In genomic region chr5:166257656-166258055, GRCh38 we compare ENCODE assay signal across 17 cellular contexts.
DNase-seq lines count a peak whose midpoint lies in the region; ATAC-seq and TF ChIP-seq lines count a peak whose summit lies in the region.
"Had no signal": no experiment of that assay in that cellular context is flagged by ENCODE, and none has a peak within 500 bp of the region (broad histone marks: within the 10 kb centered on the region; RNA-seq: fewer than 3 reads in every experiment).

No MANE protein-coding gene starts in this region.

- ATAC-seq in DND-41 (ENCODE audit: insufficient read depth, low read depth): no peak

- no peaks in the 10 kb centered on the region for H3K9me2 ChIP-seq in Loucy (replicated peaks; ENCODE audit: low read depth, low read length)

- H3K4me1 ChIP-seq in DND-41 (ENCODE audit: insufficient read depth, low read length) (peaks cover 21% of the 10 kb centered on the region), Loucy (ENCODE audit: insufficient read depth, low read length, poor library complexity, severe bottlenecking) (peaks cover 18% of the 10 kb centered on the region)
- H3K4me1 ChIP-seq: BE2C, BLaER1 had no signal

- H3K9ac ChIP-seq in DND-41 (ENCODE audit: low read depth, low read length): no peak overlapping the region
- peak overlapping the region; percentile 56 for H3K9ac ChIP-seq in Loucy (ENCODE audit: low read depth, low read length, poor library complexity, severe bottlenecking)
- H3K9ac ChIP-seq: BLaER1 had no signal

- no peaks in the 10 kb centered on the region for H3K36me3 ChIP-seq in DND-41 (ENCODE audit: insufficient read depth, low read length)
- H3K36me3 ChIP-seq in Loucy (ENCODE audit: insufficient read depth, low read length): no peaks in the 10 kb centered on the region
- H3K36me3 ChIP-seq: BE2C, BLaER1 had no signal

- H3K4me3 ChIP-seq in DND-41 (ENCODE audit: low read depth in 1 of 2, low read length in 2 of 2) (no peak overlapping the region), Loucy (ENCODE audit: low read length, poor library complexity, severe bottlenecking) (peak overlapping the region; percentile 27), fibroblast of the aortic adventitia (ENCODE audit: low read depth, low read length) (no peak overlapping the region)
- H3K4me3 ChIP-seq: BLaER1 had no signal

- 0 out of 2 replicates have a peak, but pooled peaks cover 3% of the 10 kb centered on the region for H3F3A ChIP-seq in Loucy (ENCODE audit: low read depth)

- DNase-seq in DND-41: no peak
- DNase-seq in fibroblast of the aortic adventitia (ENCODE audit: low read depth): peak; percentile 0
- no peak for DNase-seq in activated T-cell treated with anti-CD3 and anti-CD28 coated beads for 4 hours
- DNase-seq in cerebellum (ENCODE audit: low spot score): no peak
- DNase-seq: 8988T; ACHN; BE2C; C1 segment of cervical spinal cord; CD4-positive, alpha-beta memory T cell; CD4-positive, CD25-positive, alpha-beta regulatory T cell; CD8-positive, alpha-beta memory T cell; COR-L47; DMS 273 treated with DMSO at 0.1 percent for 48 hours; DMS53; GF-D8 had no signal

- H3K27me3 ChIP-seq in DND-41 (ENCODE audit: insufficient read depth, low read length, poor library complexity): no peaks in the 10 kb centered on the region
- no peaks in the 10 kb centered on the region for H3K27me3 ChIP-seq in Loucy (ENCODE audit: insufficient read depth, low read length, poor library complexity, severe bottlenecking)
- H3K27me3 ChIP-seq: BE2C, BLaER1 had no signal

- H4K20me1 ChIP-seq in DND-41 (ENCODE audit: insufficient read depth, low read length) (no peaks in the 10 kb centered on the region), Loucy (ENCODE audit: insufficient read depth, low read length, poor library complexity, severe bottlenecking) (no peaks in the 10 kb centered on the region)
- H4K20me1 ChIP-seq: BLaER1 had no signal

- no peaks in the 10 kb centered on the region for H3K79me2 ChIP-seq in DND-41 (ENCODE audit: insufficient read depth, low read length)
- no peaks in the 10 kb centered on the region for H3K79me2 ChIP-seq in Loucy (ENCODE audit: insufficient read depth, low read length)

- H3K9me3 ChIP-seq in DND-41 (ENCODE audit: insufficient read depth, low read length, severe bottlenecking): no peaks in the 10 kb centered on the region
- no peaks in the 10 kb centered on the region for H3K9me3 ChIP-seq in Loucy (ENCODE audit: insufficient read depth, low read depth, low read length)
- H3K9me3 ChIP-seq: BE2C, BLaER1 had no signal

- no peak for TF ChIP-seq CTCF in DND-41 (IDR thresholded peaks at IDR 0.05; ENCODE audit: borderline replicate concordance, extremely low read depth, low read length, poor library complexity, severe bottlenecking)
- TF ChIP-seq CTCF in Loucy (conservative IDR thresholded peaks at IDR 0.05; ENCODE audit: low read length): no peak
- TF ChIP-seq CTCF in fibroblast of the aortic adventitia (IDR thresholded peaks at IDR 0.05; ENCODE audit: insufficient read depth, low read length): no peak

- peak overlapping the region; percentile 8; the same call in 1 of the 2 replicates for H3K27ac ChIP-seq in DND-41 (ENCODE audit: low read length)
- H3K27ac ChIP-seq: BLaER1 had no signal

- H3K4me2 ChIP-seq in DND-41 (ENCODE audit: insufficient read depth, low read length) (0 out of 2 replicates have a peak overlapping the region, but pooled peaks have one; percentile 12), Loucy (ENCODE audit: low read depth, low read length, poor library complexity, severe bottlenecking) (peak overlapping the region; percentile 62)
- H3K4me2 ChIP-seq: BLaER1 had no signal

- H2AFZ ChIP-seq in DND-41 (ENCODE audit: low read depth, low read length) (no peak overlapping the region), Loucy (ENCODE audit: low read length) (no peak overlapping the region)
